Comparison of ENCODE assay signal across 16 cellular contexts in the genomic region with DNA sequence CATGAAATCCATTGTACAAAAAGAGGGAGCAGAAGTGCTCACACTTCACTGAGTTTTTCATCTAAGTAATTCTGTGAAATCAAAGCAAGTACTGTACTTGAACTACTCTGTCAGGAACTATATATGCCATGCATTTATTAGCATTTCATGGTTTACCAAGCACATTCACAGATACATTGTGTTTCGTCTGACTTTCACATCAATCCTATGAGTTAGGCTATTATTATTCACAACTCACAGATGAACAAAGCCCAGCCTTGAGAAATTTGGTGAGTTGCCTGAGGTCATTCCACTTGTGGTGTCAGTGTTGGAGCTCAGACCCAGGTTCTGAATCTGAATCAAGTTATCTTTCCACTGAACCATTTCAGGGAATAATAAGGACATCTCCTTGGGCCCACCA.
"Had no signal": no experiment of that assay in that cellular context is flagged by ENCODE, and none has a peak within 500 bp of the region (broad histone marks: within the 10 kb centered on the region; RNA-seq: fewer than 3 reads in every experiment).

No MANE protein-coding gene starts in this region.

- H3K9me3 Mint-ChIP-seq: activated naive CD8-positive, alpha-beta T cell treated with anti-CD3 and anti-CD28 coated beads for 36 hours; activated T-cell treated with anti-CD3 and anti-CD28 coated beads, Interleukin-2, amount 50 U/mL, for 24 hours had no signal

- H3K36me3 ChIP-seq: breast epithelium, heart left ventricle, prostate gland, right lobe of liver, tibial nerve, vagina had no signal

- ATAC-seq: activated CD8-positive, alpha-beta memory T cell treated with anti-CD3 and anti-CD28 coated beads, Interleukin-2, amount 10 ng/mL, durations not matched to agents 7 days and 5 days; heart left ventricle; natural killer cell; right lobe of liver; stimulated activated naive B cell treated with anti-CD40 and anti-IgM and Interleukin-4, amounts not matched to agents 10 μg/mL and 1 μg/mL and 100 μg/mL, for 72 hours had no signal

- H3K4me1 Mint-ChIP-seq: activated CD8-positive, alpha-beta memory T cell treated with anti-CD3 and anti-CD28 coated beads, Interleukin-2, amount 10 ng/mL, durations not matched to agents 7 days and 5 days; natural killer cell; stimulated activated naive B cell treated with anti-CD40 and anti-IgM and Interleukin-4, amounts not matched to agents 10 μg/mL and 1 μg/mL and 100 μg/mL, for 72 hours had no signal

- H3K27me3 ChIP-seq: breast epithelium, heart left ventricle, right lobe of liver, tibial nerve, vagina had no signal

- H3K27ac Mint-ChIP-seq: activated CD8-positive, alpha-beta memory T cell treated with anti-CD3 and anti-CD28 coated beads, Interleukin-2, amount 10 ng/mL, durations not matched to agents 7 days and 5 days; activated naive CD8-positive, alpha-beta T cell treated with anti-CD3 and anti-CD28 coated beads for 36 hours; activated T-cell treated with anti-CD3 and anti-CD28 coated beads, Interleukin-2, amount 50 U/mL, for 24 hours; natural killer cell; stimulated activated naive B cell treated with anti-CD40 and anti-IgM and Interleukin-4, amounts not matched to agents 10 μg/mL and 1 μg/mL and 100 μg/mL, for 72 hours had no signal

- H3K9me3 ChIP-seq: breast epithelium, heart left ventricle, prostate gland, right lobe of liver, vagina had no signal

- H3K4me3 Mint-ChIP-seq: activated CD8-positive, alpha-beta memory T cell treated with anti-CD3 and anti-CD28 coated beads, Interleukin-2, amount 10 ng/mL, durations not matched to agents 7 days and 5 days; activated naive CD8-positive, alpha-beta T cell treated with anti-CD3 and anti-CD28 coated beads for 36 hours; activated T-cell treated with anti-CD3 and anti-CD28 coated beads, Interleukin-2, amount 50 U/mL, for 24 hours; natural killer cell; stimulated activated naive B cell treated with anti-CD40 and anti-IgM and Interleukin-4, amounts not matched to agents 10 μg/mL and 1 μg/mL and 100 μg/mL, for 72 hours had no signal

- H3K4me1 ChIP-seq: breast epithelium, prostate gland, vagina had no signal

- H3K27ac ChIP-seq: breast epithelium, heart left ventricle, prostate gland, right lobe of liver, vagina had no signal

- H3K4me3 ChIP-seq: breast epithelium, heart left ventricle, prostate gland, tibial nerve, vagina had no signal

- DNase-seq: activated CD4-positive, alpha-beta T cell treated with anti-CD3 and anti-CD28 coated beads, Interleukin-2, amount 50 U/mL, for 4 hours; activated CD8-positive, alpha-beta memory T cell treated with anti-CD3 and anti-CD28 coated beads, Interleukin-2, amount 10 ng/mL, durations not matched to agents 7 days and 5 days; activated effector memory CD4-positive, alpha-beta T cell treated with Interleukin-2 at 50 U/mL for 16 hours; activated naive CD8-positive, alpha-beta T cell treated with anti-CD3 and anti-CD28 coated beads for 36 hours; activated T-cell treated with anti-CD3 and anti-CD28 coated beads, Interleukin-2, amount 50 U/mL, for 24 hours; heart left ventricle; left colon; natural killer cell; occipital lobe; right lobe of liver; stimulated activated CD4-positive, alpha-beta T cell treated with anti-CD3 and anti-CD28 coated beads, Interleukin-2, amount 100 ng/mL, for 24 hours; stimulated activated naive B cell treated with anti-CD40 and anti-IgM and Interleukin-4, amounts not matched to agents 10 μg/mL and 1 μg/mL and 100 μg/mL, for 72 hours had no signal

- H3K36me3 Mint-ChIP-seq: activated CD8-positive, alpha-beta memory T cell treated with anti-CD3 and anti-CD28 coated beads, Interleukin-2, amount 10 ng/mL, durations not matched to agents 7 days and 5 days; activated naive CD8-positive, alpha-beta T cell treated with anti-CD3 and anti-CD28 coated beads for 36 hours; natural killer cell; stimulated activated naive B cell treated with anti-CD40 and anti-IgM and Interleukin-4, amounts not matched to agents 10 μg/mL and 1 μg/mL and 100 μg/mL, for 72 hours had no signal

- H3K27me3 Mint-ChIP-seq: activated CD8-positive, alpha-beta memory T cell treated with anti-CD3 and anti-CD28 coated beads, Interleukin-2, amount 10 ng/mL, durations not matched to agents 7 days and 5 days had no signal
